In genomic region chr5:96771395-96771794, GRCh38 we compare ENCODE assay signal across 15 cellular contexts. TPM values are rescaled to one million over a fixed set of nuclear protein-coding genes. Genes with fewer than 3 reads are reported as not detected.
DNase-seq lines count a peak whose midpoint lies in the region; ATAC-seq and TF ChIP-seq lines count a peak whose summit lies in the region.
"Had no signal": no experiment of that assay in that cellular context is flagged by ENCODE, and none has a peak within 500 bp of the region (broad histone marks: within the 10 kb centered on the region; RNA-seq: fewer than 3 reads in every experiment).

No MANE protein-coding gene starts in this region.

- H3K27ac ChIP-seq in CD8-positive, alpha-beta T cell (ENCODE audit: low read depth, low read length), result no peak overlapping the region
- H3K27ac ChIP-seq: breast epithelium, SJCRH30 had no signal

- peaks cover 90% of the 10 kb centered on the region for H3K36me3 Mint-ChIP-seq in CD8-positive, alpha-beta T cell
- H3K36me3 Mint-ChIP-seq in activated T-helper 1 cell treated with anti-CD3 and anti-CD28 coated beads, Interleukin-12 subunit alpha, Interleukin-12 subunit beta, Interleukin-2, Interleukin-4 antibody, amounts not matched to agents 30 ng/mL and 10 ng/mL and 1 ng/mL, durations not matched to agents 14 hours and 24 hours and 36 hours (ENCODE audit: low read depth), result peaks cover 58% of the 10 kb centered on the region
- peaks cover 50% of the 10 kb centered on the region for H3K36me3 Mint-ChIP-seq in natural killer cell
- peaks cover 59% of the 10 kb centered on the region for H3K36me3 Mint-ChIP-seq in Calu3 (ENCODE audit: insufficient read depth, unreplicated experiment)

- H3K9me3 Mint-ChIP-seq in CD8-positive, alpha-beta T cell, result no peaks in the 10 kb centered on the region
- no peaks in the 10 kb centered on the region for H3K9me3 Mint-ChIP-seq in activated T-helper 1 cell treated with anti-CD3 and anti-CD28 coated beads, Interleukin-12 subunit alpha, Interleukin-12 subunit beta, Interleukin-2, Interleukin-4 antibody, amounts not matched to agents 30 ng/mL and 10 ng/mL and 1 ng/mL, durations not matched to agents 14 hours and 24 hours and 36 hours
- H3K9me3 Mint-ChIP-seq in natural killer cell (no peaks in the 10 kb centered on the region), Calu3 (ENCODE audit: low read depth, unreplicated experiment) (no peaks in the 10 kb centered on the region)

- CTCF ChIA-PET in CD8-positive, alpha-beta T cell (lab: Charles Lee), result interaction anchor here (0.7 to 3.0 kb wide), 5 partner anchors 19 to 392 kb away, joined by 3 to 12 read pairs (median 3); partner anchors contain the start of gene LIX1
- CTCF ChIA-PET in Calu3 (lab: Charles Lee), result interaction anchor here (1.0 kb wide), 1 partner anchor 157 kb away, joined by 4 read pairs; no protein-coding TSS in a partner anchor

- H3K4me3 Mint-ChIP-seq in CD8-positive, alpha-beta T cell, result no peak overlapping the region
- peak overlapping the region; percentile 55 for H3K4me3 Mint-ChIP-seq in activated T-helper 1 cell treated with anti-CD3 and anti-CD28 coated beads, Interleukin-12 subunit alpha, Interleukin-12 subunit beta, Interleukin-2, Interleukin-4 antibody, amounts not matched to agents 30 ng/mL and 10 ng/mL and 1 ng/mL, durations not matched to agents 14 hours and 24 hours and 36 hours
- H3K4me3 Mint-ChIP-seq in natural killer cell (no peak overlapping the region), Calu3 (ENCODE audit: low read depth, unreplicated experiment) (no peak overlapping the region)

- intact Hi-C loops in CD8-positive, alpha-beta T cell (cut with DNase I, micrococcal nuclease), result loop anchor here (5.0 to 10.0 kb wide), 2 partner anchors 123 to 256 kb away; no protein-coding TSS in a partner anchor
- intact Hi-C loops in activated T-helper 1 cell treated with anti-CD3 and anti-CD28 coated beads, Interleukin-12 subunit alpha, Interleukin-12 subunit beta, Interleukin-2, Interleukin-4 antibody, amounts not matched to agents 30 ng/mL and 10 ng/mL and 1 ng/mL, durations not matched to agents 14 hours and 24 hours and 36 hours (cut with micrococcal nuclease), result no loop called here
- intact Hi-C loops in natural killer cell (cut with micrococcal nuclease), result loop anchor here (10.0 kb wide), 1 partner anchor 253 kb away; no protein-coding TSS in a partner anchor
- intact Hi-C loops in Calu3 (cut with micrococcal nuclease; ENCODE audit: unreplicated experiment), result no loop called here

- H3K27me3 ChIP-seq in CD8-positive, alpha-beta T cell (ENCODE audit: insufficient read depth, low read length), result no peaks in the 10 kb centered on the region
- H3K27me3 ChIP-seq: breast epithelium, SJCRH30 had no signal

- BruUV-seq in Calu3 (replicated peaks; lab: Mats Ljungman, UMichigan), result no TSS peak

- no peaks in the 10 kb centered on the region for H3K9me3 ChIP-seq in CD8-positive, alpha-beta T cell (ENCODE audit: low read length)
- H3K9me3 ChIP-seq: breast epithelium, SJCRH30 had no signal

- H3K27ac Mint-ChIP-seq in CD8-positive, alpha-beta T cell, result peak overlapping the region; percentile 68
- H3K27ac Mint-ChIP-seq in activated T-helper 1 cell treated with anti-CD3 and anti-CD28 coated beads, Interleukin-12 subunit alpha, Interleukin-12 subunit beta, Interleukin-2, Interleukin-4 antibody, amounts not matched to agents 30 ng/mL and 10 ng/mL and 1 ng/mL, durations not matched to agents 14 hours and 24 hours and 36 hours, result peak overlapping the region; percentile 40
- peak overlapping the region; percentile 57 to 82 for H3K27ac Mint-ChIP-seq in natural killer cell
- H3K27ac Mint-ChIP-seq in Calu3 (ENCODE audit: unreplicated experiment), result no peak overlapping the region

- TF ChIP-seq CTCF in CD8-positive, alpha-beta T cell (IDR thresholded peaks at IDR 0.05), result no peak
- TF ChIP-seq CTCF in natural killer cell (IDR thresholded peaks at IDR 0.05) (no peak), Calu3 (IDR thresholded peaks at IDR 0.05; ENCODE audit: unreplicated experiment) (no peak)

- H3K4me1 ChIP-seq in CD8-positive, alpha-beta T cell (ENCODE audit: insufficient read depth, low read length), result no peaks in the 10 kb centered on the region
- H3K4me1 ChIP-seq: breast epithelium had no signal

- no peaks in the 10 kb centered on the region for H3K27me3 Mint-ChIP-seq in CD8-positive, alpha-beta T cell (ENCODE audit: low read depth)
- no peaks in the 10 kb centered on the region for H3K27me3 Mint-ChIP-seq in activated T-helper 1 cell treated with anti-CD3 and anti-CD28 coated beads, Interleukin-12 subunit alpha, Interleukin-12 subunit beta, Interleukin-2, Interleukin-4 antibody, amounts not matched to agents 30 ng/mL and 10 ng/mL and 1 ng/mL, durations not matched to agents 14 hours and 24 hours and 36 hours (ENCODE audit: insufficient read depth)
- H3K27me3 Mint-ChIP-seq in natural killer cell (ENCODE audit: low read depth in 2 of 2) (no peaks in the 10 kb centered on the region), Calu3 (ENCODE audit: unreplicated experiment) (no peaks in the 10 kb centered on the region)

- H3K4me3 ChIP-seq in CD8-positive, alpha-beta T cell (ENCODE audit: low read depth, low read length), result no peak overlapping the region
- H3K4me3 ChIP-seq: breast epithelium, SJCRH30 had no signal

- POLR2A ChIA-PET in CD8-positive, alpha-beta T cell (lab: Charles Lee), result interaction anchor here (1.5 kb wide), 1 partner anchor 36 kb away, joined by 6 read pairs; the partner anchor contains the start of gene ERAP1

- DNase-seq in CD8-positive, alpha-beta T cell, result no peak
- no peak for DNase-seq in activated T-helper 1 cell treated with anti-CD3 and anti-CD28 coated beads, Interleukin-12 subunit alpha, Interleukin-12 subunit beta, Interleukin-2, Interleukin-4 antibody, amounts not matched to agents 30 ng/mL and 10 ng/mL and 1 ng/mL, durations not matched to agents 14 hours and 24 hours and 36 hours (ENCODE audit: low spot score)
- DNase-seq in natural killer cell (no peak), Calu3 (no peak), NCI-H82 treated with DMSO at 0.1 percent for 48 hours (lab: John Stamatoyannopoulos, UW; ENCODE audit: unreplicated experiment) (no peak)
- DNase-seq: activated CD8-positive, alpha-beta memory T cell treated with anti-CD3 and anti-CD28 coated beads for 24 hours; dermis blood vessel endothelial cell; DMS53; mesendoderm; NCI-H526 treated with DMSO at 0.1 percent for 48 hours; retina; SJCRH30 had no signal

- peaks cover 18% of the 10 kb centered on the region for H3K4me1 Mint-ChIP-seq in CD8-positive, alpha-beta T cell (ENCODE audit: low read depth)
- peaks cover 23% of the 10 kb centered on the region for H3K4me1 Mint-ChIP-seq in activated T-helper 1 cell treated with anti-CD3 and anti-CD28 coated beads, Interleukin-12 subunit alpha, Interleukin-12 subunit beta, Interleukin-2, Interleukin-4 antibody, amounts not matched to agents 30 ng/mL and 10 ng/mL and 1 ng/mL, durations not matched to agents 14 hours and 24 hours and 36 hours (ENCODE audit: low read depth)
- peaks cover 11 to 19% of the 10 kb centered on the region in 2 donors for H3K4me1 Mint-ChIP-seq in natural killer cell
- no peaks in the 10 kb centered on the region for H3K4me1 Mint-ChIP-seq in Calu3 (ENCODE audit: low read depth, unreplicated experiment)

- H3K36me3 ChIP-seq in CD8-positive, alpha-beta T cell (ENCODE audit: insufficient read depth, low read length), result peaks cover 55% of the 10 kb centered on the region

- no peak for ATAC-seq in CD8-positive, alpha-beta T cell
- ATAC-seq in GM19324 (IDR thresholded peaks at IDR 0.05; ENCODE audit: low FRiP score, unreplicated experiment) (peak; percentile 49), natural killer cell (no peak), GM21526 (IDR thresholded peaks at IDR 0.05; ENCODE audit: low FRiP score, unreplicated experiment) (no peak)

RNA-seq across cellular contexts. Expression of gene ERAP1, which starts 36.4 kb away (rescaled TPM):
- total RNA-seq in CD8-positive, alpha-beta T cell, result 10 to 100 TPM; 45.4 to 47.7 TPM
- 92.2 and 94.5 TPM in 2 replicates for total RNA-seq in activated T-helper 1 cell treated with anti-CD3 and anti-CD28 coated beads, Interleukin-12 subunit alpha, Interleukin-12 subunit beta, Interleukin-2, Interleukin-4 antibody, amounts not matched to agents 30 ng/mL and 10 ng/mL and 1 ng/mL, durations not matched to agents 14 hours and 24 hours and 36 hours
- total RNA-seq in natural killer cell (100 to 1,000 TPM; 109 to 158 (median 112) TPM), Calu3 (2022) (43.6 and 52.3 TPM in 2 replicates)

Comparison
In these comparisons a context has a peak if more than half of its experiments do, and no peak if none do; other contexts are left out.
1. intact Hi-C loops: an anchor here in CD8-positive, alpha-beta T cell (5.0 to 10.0 kb wide) and natural killer cell (10.0 kb wide); none called in activated T-helper 1 cell treated with anti-CD3 and anti-CD28 coated beads, Interleukin-12 subunit alpha, Interleukin-12 subunit beta, Interleukin-2, Interleukin-4 antibody, amounts not matched to agents 30 ng/mL and 10 ng/mL and 1 ng/mL, durations not matched to agents 14 hours and 24 hours and 36 hours and Calu3.